12 cellular contexts compared by ENCODE assay signal in the genomic region with DNA sequence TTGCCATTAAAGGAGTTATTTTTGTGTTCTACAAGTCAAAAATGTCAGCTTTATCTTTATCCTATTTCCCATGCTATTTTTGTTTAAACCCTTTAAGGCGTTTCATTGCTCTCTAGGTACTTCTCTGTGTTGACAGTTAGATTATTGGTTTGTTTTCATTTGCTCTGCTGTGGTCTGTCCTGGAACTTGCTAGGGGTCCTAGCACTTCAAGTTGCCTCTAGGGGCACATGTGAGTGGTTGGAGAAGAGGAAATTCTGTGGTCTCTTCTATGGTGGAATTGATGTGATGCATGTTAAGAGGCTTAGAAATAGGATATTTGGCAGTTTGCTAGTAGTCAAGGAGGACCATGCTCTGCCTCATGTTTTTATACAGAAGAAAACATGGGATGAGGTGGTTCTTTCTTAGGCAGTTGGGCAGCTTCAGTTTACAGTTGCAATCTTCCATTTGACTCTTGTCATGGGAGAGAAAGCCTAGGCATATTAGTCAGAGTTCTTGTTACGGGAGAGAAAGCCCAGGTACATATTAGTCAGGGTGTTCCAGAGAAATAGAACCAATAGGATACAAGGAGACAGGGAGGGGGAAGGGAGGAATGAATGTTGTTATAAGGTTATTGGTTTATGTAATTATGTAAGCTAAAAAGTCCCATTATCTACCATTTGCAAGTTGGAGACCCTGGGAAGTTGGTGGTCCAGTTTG. TPM values are rescaled to one million over a fixed set of nuclear protein-coding genes. Genes with fewer than 3 reads are reported as not detected.
DNase-seq lines count a peak whose midpoint lies in the region; ATAC-seq and TF ChIP-seq lines count a peak whose summit lies in the region.
"Had no signal": no experiment of that assay in that cellular context is flagged by ENCODE, and none has a peak within 500 bp of the region (broad histone marks: within the 10 kb centered on the region; RNA-seq: fewer than 3 reads in every experiment).

No MANE protein-coding gene starts in this region.

- H3K4me3 Mint-ChIP-seq in Calu3 (ENCODE audit: low read depth, unreplicated experiment), result no peak overlapping the region
- H3K4me3 Mint-ChIP-seq: central memory CD8-positive, alpha-beta T cell had no signal

- H3K4me1 Mint-ChIP-seq in Calu3 (ENCODE audit: low read depth, unreplicated experiment), result no peaks in the 10 kb centered on the region

- peak; percentile 14 for TF ChIP-seq CTCF in cardiac muscle cell (IDR thresholded peaks at IDR 0.05; ENCODE audit: low read depth, low read length)
- no peak for TF ChIP-seq CTCF in right atrium auricular region (IDR thresholded peaks at IDR 0.05)
- no peak for TF ChIP-seq CTCF in Calu3 (IDR thresholded peaks at IDR 0.05; ENCODE audit: unreplicated experiment)

- no peaks in the 10 kb centered on the region for H3K27me3 ChIP-seq in cardiac muscle cell
- no peaks in the 10 kb centered on the region for H3K27me3 ChIP-seq in right atrium auricular region

- CTCF ChIA-PET in Calu3 (lab: Charles Lee), result no interaction called here

- H3K9me3 ChIP-seq in cardiac muscle cell (ENCODE audit: low read depth) (no peaks in the 10 kb centered on the region), right atrium auricular region (no peaks in the 10 kb centered on the region)

- ATAC-seq in esophagus mucosa (peak; percentile 57), GM21423 (IDR thresholded peaks at IDR 0.05; ENCODE audit: unreplicated experiment) (no peak)

- intact Hi-C loops in Calu3 (cut with micrococcal nuclease; ENCODE audit: unreplicated experiment), result no loop called here

- DNase-seq in cardiac muscle cell (ENCODE audit: low read depth in 1 of 2, low spot score in 1 of 2) (peak; percentile 11 to 50), right atrium auricular region (ENCODE audit: low spot score) (no peak), OCI-M1 (lab: John Stamatoyannopoulos, UW) (peak; percentile 8), Calu3 (no peak), GM03348 (ENCODE audit: low spot score) (no peak)
- no peak for DNase-seq in activated naive CD4-positive, alpha-beta T cell (lab: John Stamatoyannopoulos, UW)
- DNase-seq: NCI-H2227 treated with DMSO at 0.1 percent for 48 hours; stimulated activated CD4-positive, alpha-beta T cell treated with anti-CD3 and anti-CD28 coated beads, Interleukin-2, amount 100 ng/mL, for 24 hours; trophoblast cell had no signal

- BruUV-seq in Calu3 (replicated peaks; lab: Mats Ljungman, UMichigan), result no TSS peak

- no peaks in the 10 kb centered on the region for H3K9me3 Mint-ChIP-seq in Calu3 (ENCODE audit: low read depth, unreplicated experiment)
- H3K9me3 Mint-ChIP-seq: central memory CD8-positive, alpha-beta T cell had no signal

- H3K36me3 ChIP-seq in cardiac muscle cell, result peaks cover 5% of the 10 kb centered on the region
- H3K36me3 ChIP-seq in right atrium auricular region, result no peaks in the 10 kb centered on the region

- H3K27ac Mint-ChIP-seq in Calu3 (ENCODE audit: unreplicated experiment), result no peak overlapping the region

- H3K4me3 ChIP-seq in cardiac muscle cell (no peak overlapping the region), right atrium auricular region (no peak overlapping the region)

- peaks cover 25% of the 10 kb centered on the region for H3K4me1 ChIP-seq in cardiac muscle cell (ENCODE audit: low read depth)
- no peaks in the 10 kb centered on the region for H3K4me1 ChIP-seq in right atrium auricular region

- peak overlapping the region; percentile 84 for H3K27ac ChIP-seq in cardiac muscle cell
- H3K27ac ChIP-seq in right atrium auricular region, result no peak overlapping the region

- H3K36me3 Mint-ChIP-seq in Calu3 (ENCODE audit: insufficient read depth, unreplicated experiment), result peaks cover 5% of the 10 kb centered on the region

- no peaks in the 10 kb centered on the region for H3K27me3 Mint-ChIP-seq in Calu3 (ENCODE audit: unreplicated experiment)
- H3K27me3 Mint-ChIP-seq: central memory CD8-positive, alpha-beta T cell had no signal

RNA-seq across cellular contexts. Expression of gene TTLL5, which starts 14.4 kb away (rescaled TPM):
- total RNA-seq in cardiac muscle cell (23.5 and 28.4 TPM in 2 replicates), right atrium auricular region (10 to 100 TPM; 15.3 to 22.6 TPM), esophagus mucosa (30.9 TPM), Calu3 (2022) (46.8 and 47.5 TPM in 2 replicates)
- 22.5 and 24.1 TPM in 2 replicates for polyA plus RNA-seq in cardiac muscle cell

RNA-seq across cellular contexts. Expression of gene ERG28, which starts 14.7 kb away (rescaled TPM):
- total RNA-seq in cardiac muscle cell, result 12.7 and 18.1 TPM in 2 replicates
- 33.6 and 60.7 TPM in 2 replicates for polyA plus RNA-seq in cardiac muscle cell
- total RNA-seq in right atrium auricular region, result 1 to 10 TPM; 5.3 to 7.1 TPM
- total RNA-seq in esophagus mucosa, result 44.7 TPM
- 30.5 and 30.9 TPM in 2 replicates for total RNA-seq in Calu3 (2022)

Comparison
In these comparisons a context has a peak if more than half of its experiments do, and no peak if none do; other contexts are left out.
1. DNase-seq: peak in cardiac muscle cell (2 of 2) and OCI-M1 (single experiment); none in right atrium auricular region (single experiment), Calu3 (single experiment), GM03348 (single experiment) and activated naive CD4-positive, alpha-beta T cell (0 of 4).